27 cellular contexts compared by ENCODE assay signal in the genomic region with DNA sequence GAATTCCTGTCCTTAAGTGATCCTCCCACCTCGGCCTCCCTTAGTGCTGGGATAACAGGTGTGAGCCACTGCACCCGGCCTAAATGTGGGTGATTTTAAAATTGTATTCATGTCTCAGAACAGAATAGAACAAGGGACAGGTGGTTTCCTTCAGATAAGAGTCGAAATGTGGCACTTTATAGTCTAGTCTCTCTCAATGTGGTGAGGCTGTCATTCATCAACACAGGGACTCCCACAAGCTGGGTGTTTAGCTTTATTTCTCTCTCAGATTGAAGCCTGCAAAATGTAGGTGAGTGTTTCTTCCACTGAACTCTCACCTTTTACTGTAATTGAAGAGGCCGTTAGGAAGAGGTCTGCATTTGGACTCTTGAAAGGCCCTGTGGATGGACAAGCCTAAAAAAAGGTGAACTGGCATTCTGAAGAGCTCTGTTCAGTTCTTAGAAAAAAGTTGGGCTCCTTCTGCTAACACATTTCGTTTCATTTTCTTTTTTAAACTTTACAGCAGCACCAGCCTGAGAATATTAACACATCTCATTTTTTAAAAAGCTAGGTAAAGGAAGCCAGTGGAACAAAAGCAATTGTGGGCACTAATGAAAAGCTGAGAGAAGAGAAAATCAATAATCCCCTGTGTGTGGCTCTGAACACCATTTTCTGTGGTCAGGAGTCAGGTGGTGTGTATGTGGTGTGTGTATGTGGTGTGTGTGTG.
"Had no signal": no experiment of that assay in that cellular context is flagged by ENCODE, and none has a peak within 500 bp of the region (broad histone marks: within the 10 kb centered on the region; RNA-seq: fewer than 3 reads in every experiment).

No MANE protein-coding gene starts in this region.

- H3K9me3 Mint-ChIP-seq: dendritic cell treated with granulocyte-macrophage colony-stimulating factor and Interleukin-4, amounts not matched to agents 40 ng/mL and 50 ng/mL, for 4 days; endodermal cell; nephron; neural progenitor cell; stimulated activated effector memory CD8-positive, alpha-beta T cell treated with anti-CD3 and anti-CD28 coated beads, Interleukin-12 subunit alpha, Interleukin-12 subunit beta, amount 100 ng/mL, for 72 hours had no signal

- DNase-seq: colonic mucosa; effector CD8-positive, alpha-beta T cell; endodermal cell; foreskin fibroblast; gastrocnemius medialis; head of caudate nucleus; left colon; left ventricle myocardium superior; lower lobe of right lung; stimulated activated CD4-positive, alpha-beta T cell treated with anti-CD3 and anti-CD28 coated beads, Interleukin-12 subunit alpha, Interleukin-12 subunit beta, amount 100 ng/mL, for 4 hours; stimulated activated CD4-positive, alpha-beta T cell treated with anti-CD3 and anti-CD28 coated beads, Interleukin-1b, Interleukin-23, amount 100 ng/mL, for 48 hours; stimulated activated CD4-positive, alpha-beta T cell treated with anti-CD3 and anti-CD28 coated beads, Interleukin-4, amount 100 ng/mL, for 1 hour; stimulated activated naive CD4-positive, alpha-beta T cell treated with Interleukin-2 at 50 U/mL for 16 hours; stomach; thyroid gland; trophoblast cell had no signal

- H3K4me3 Mint-ChIP-seq: dendritic cell treated with granulocyte-macrophage colony-stimulating factor and Interleukin-4, amounts not matched to agents 40 ng/mL and 50 ng/mL, for 4 days; endodermal cell; nephron; stimulated activated effector memory CD8-positive, alpha-beta T cell treated with anti-CD3 and anti-CD28 coated beads, Interleukin-12 subunit alpha, Interleukin-12 subunit beta, amount 100 ng/mL, for 72 hours had no signal

- H3K36me3 Mint-ChIP-seq: neural progenitor cell; stimulated activated effector memory CD8-positive, alpha-beta T cell treated with anti-CD3 and anti-CD28 coated beads, Interleukin-12 subunit alpha, Interleukin-12 subunit beta, amount 100 ng/mL, for 72 hours had no signal

- H3K27me3 Mint-ChIP-seq: dendritic cell treated with granulocyte-macrophage colony-stimulating factor and Interleukin-4, amounts not matched to agents 40 ng/mL and 50 ng/mL, for 4 days had no signal

- H3K36me3 ChIP-seq: colonic mucosa, gastrocnemius medialis, lower lobe of right lung, neural progenitor cell, prostate gland, right atrium auricular region, stomach, thyroid gland had no signal

- ATAC-seq: esophagus mucosa; gastrocnemius medialis; left colon; left ventricle myocardium superior; lower lobe of right lung; sciatic nerve; stimulated activated effector memory CD8-positive, alpha-beta T cell treated with anti-CD3 and anti-CD28 coated beads, Interleukin-12 subunit alpha, Interleukin-12 subunit beta, amount 100 ng/mL, for 72 hours had no signal

- H3K4me2 ChIP-seq: neural progenitor cell, smooth muscle cell had no signal

- H3K9me3 ChIP-seq: colonic mucosa, gastrocnemius medialis, lower lobe of right lung, prostate gland, right atrium auricular region, stomach, thyroid gland had no signal

- H3K27me3 ChIP-seq: colonic mucosa, gastrocnemius medialis, neural progenitor cell, right atrium auricular region, stomach, thyroid gland had no signal

- H2AFZ ChIP-seq: neural progenitor cell had no signal

- H3K4me1 Mint-ChIP-seq: endodermal cell; neural progenitor cell; stimulated activated effector memory CD8-positive, alpha-beta T cell treated with anti-CD3 and anti-CD28 coated beads, Interleukin-12 subunit alpha, Interleukin-12 subunit beta, amount 100 ng/mL, for 72 hours had no signal

- H3K4me3 ChIP-seq: colonic mucosa, gastrocnemius medialis, lower lobe of right lung, neural progenitor cell, prostate gland, right atrium auricular region, smooth muscle cell, stomach, thyroid gland had no signal

- H3K9ac ChIP-seq: neural progenitor cell had no signal

- H3K27ac ChIP-seq: colonic mucosa, epithelial cell of prostate, gastrocnemius medialis, lower lobe of right lung, neural progenitor cell, prostate gland, right atrium auricular region, stomach, thyroid gland had no signal

- H3K4me1 ChIP-seq: colonic mucosa, gastrocnemius medialis, lower lobe of right lung, neural progenitor cell, prostate gland, right atrium auricular region, stomach had no signal

- H3K27ac Mint-ChIP-seq: dendritic cell treated with granulocyte-macrophage colony-stimulating factor and Interleukin-4, amounts not matched to agents 40 ng/mL and 50 ng/mL, for 4 days; endodermal cell; neural progenitor cell; stimulated activated effector memory CD8-positive, alpha-beta T cell treated with anti-CD3 and anti-CD28 coated beads, Interleukin-12 subunit alpha, Interleukin-12 subunit beta, amount 100 ng/mL, for 72 hours had no signal

- FAIRE-seq: islet of Langerhans had no signal
